In genomic region chr10:11173062-11173461, GRCh38 we compare ENCODE assay signal across 17 cellular contexts.
DNase-seq lines count a peak whose midpoint lies in the region; ATAC-seq and TF ChIP-seq lines count a peak whose summit lies in the region.
"Had no signal": no experiment of that assay in that cellular context is flagged by ENCODE, and none has a peak within 500 bp of the region (broad histone marks: within the 10 kb centered on the region; RNA-seq: fewer than 3 reads in every experiment).

No MANE protein-coding gene starts in this region.

- H3K27me3 Mint-ChIP-seq in activated CD8-positive, alpha-beta T cell treated with anti-CD3 and anti-CD28 coated beads for 36 hours: no peaks in the 10 kb centered on the region
- no peaks in the 10 kb centered on the region for H3K27me3 Mint-ChIP-seq in activated CD8-positive, alpha-beta T cell treated with anti-CD3 and anti-CD28 coated beads, Interleukin-2, amount 10 ng/mL, durations not matched to agents 7 days and 5 days (ENCODE audit: low read depth)
- H3K27me3 Mint-ChIP-seq: T-cell had no signal

- peaks cover 97% of the 10 kb centered on the region for H3F3A ChIP-seq in MM.1S (ENCODE audit: insufficient read depth, low read length)

- H3K27ac Mint-ChIP-seq in activated CD8-positive, alpha-beta T cell treated with anti-CD3 and anti-CD28 coated beads for 36 hours: no peak overlapping the region
- H3K27ac Mint-ChIP-seq in activated CD8-positive, alpha-beta T cell treated with anti-CD3 and anti-CD28 coated beads, Interleukin-2, amount 10 ng/mL, durations not matched to agents 7 days and 5 days: no peak overlapping the region

- no peaks in the 10 kb centered on the region for H3K9me2 ChIP-seq in MM.1S (replicated peaks; ENCODE audit: insufficient read depth, low read length)

- H3K27ac ChIP-seq in MM.1S (ENCODE audit: low read length) (peak overlapping the region; percentile 99), substantia nigra (ENCODE audit: low read depth, low read length, poor library complexity, severe bottlenecking) (peak overlapping the region; percentile 5), adrenal gland (peak overlapping the region in 1 of 5 donors; percentile 45)

- H3K27me3 ChIP-seq in MM.1S (replicated peaks; ENCODE audit: insufficient read depth, low read length) (no peaks in the 10 kb centered on the region), adrenal gland (no peaks in the 10 kb centered on the region)

- CTCF ChIA-PET in activated CD8-positive, alpha-beta T cell treated with anti-CD3 and anti-CD28 coated beads for 36 hours (lab: Charles Lee): interaction anchor here (0.6 to 3.2 kb wide), 6 partner anchors 9 to 165 kb away, joined by 3 to 11 read pairs (median 4); no protein-coding TSS in a partner anchor
- CTCF ChIA-PET in activated CD8-positive, alpha-beta T cell treated with anti-CD3 and anti-CD28 coated beads, Interleukin-2, amount 10 ng/mL, durations not matched to agents 7 days and 5 days (lab: Charles Lee): interaction anchor here (0.7 to 13.3 kb wide), 6 partner anchors 6 to 98 kb away, joined by 3 to 324 read pairs (median 10); no protein-coding TSS in a partner anchor

- H3K9me3 Mint-ChIP-seq in activated CD8-positive, alpha-beta T cell treated with anti-CD3 and anti-CD28 coated beads for 36 hours: no peaks in the 10 kb centered on the region
- no peaks in the 10 kb centered on the region for H3K9me3 Mint-ChIP-seq in activated CD8-positive, alpha-beta T cell treated with anti-CD3 and anti-CD28 coated beads, Interleukin-2, amount 10 ng/mL, durations not matched to agents 7 days and 5 days (ENCODE audit: insufficient read depth)
- H3K9me3 Mint-ChIP-seq: neural crest cell, T-cell had no signal

- no peak for TF ChIP-seq POLR2A in adrenal gland (IDR thresholded peaks at IDR 0.05)

- POLR2A ChIA-PET in activated CD8-positive, alpha-beta T cell treated with anti-CD3 and anti-CD28 coated beads for 36 hours (lab: Charles Lee): interaction anchor here (0.6 to 11.6 kb wide), 10 partner anchors 6 to 115 kb away, joined by 3 to 251 read pairs (median 3); no protein-coding TSS in a partner anchor
- POLR2A ChIA-PET in activated CD8-positive, alpha-beta T cell treated with anti-CD3 and anti-CD28 coated beads, Interleukin-2, amount 10 ng/mL, durations not matched to agents 7 days and 5 days (lab: Charles Lee): interaction anchor here (0.6 to 19.3 kb wide), 4 partner anchors 6 to 91 kb away, joined by 3 to 1291 read pairs (median 362); no protein-coding TSS in a partner anchor

- H3K4me3 ChIP-seq in MM.1S (ENCODE audit: low read length): peak overlapping the region; percentile 93
- no peak overlapping the region for H3K4me3 ChIP-seq in adrenal gland

- H3K4me3 Mint-ChIP-seq in activated CD8-positive, alpha-beta T cell treated with anti-CD3 and anti-CD28 coated beads for 36 hours: no peak overlapping the region
- no peak overlapping the region for H3K4me3 Mint-ChIP-seq in activated CD8-positive, alpha-beta T cell treated with anti-CD3 and anti-CD28 coated beads, Interleukin-2, amount 10 ng/mL, durations not matched to agents 7 days and 5 days
- H3K4me3 Mint-ChIP-seq: neural crest cell had no signal

- WGBS in adrenal gland, 4 donors: 76 to 100% (median 84%) methylated on average over 4 to 5 of the region's 5 CpGs

- peak overlapping the region; percentile 97 for H3K4me2 ChIP-seq in MM.1S (ENCODE audit: low read depth, low read length)

- no peaks in the 10 kb centered on the region for H4K20me1 ChIP-seq in MM.1S (ENCODE audit: insufficient read depth, low read length)

- peaks cover 54% of the 10 kb centered on the region for H3K4me1 Mint-ChIP-seq in activated CD8-positive, alpha-beta T cell treated with anti-CD3 and anti-CD28 coated beads for 36 hours (ENCODE audit: low read depth)
- H3K4me1 Mint-ChIP-seq in activated CD8-positive, alpha-beta T cell treated with anti-CD3 and anti-CD28 coated beads, Interleukin-2, amount 10 ng/mL, durations not matched to agents 7 days and 5 days (ENCODE audit: low read depth): peaks cover 58% of the 10 kb centered on the region
- H3K4me1 Mint-ChIP-seq: T-cell had no signal

- TF ChIP-seq CTCF in activated CD8-positive, alpha-beta T cell treated with anti-CD3 and anti-CD28 coated beads for 36 hours (IDR thresholded peaks at IDR 0.05): no peak
- TF ChIP-seq CTCF in MM.1S (IDR thresholded peaks at IDR 0.05; ENCODE audit: low read length): no peak
- no peak for TF ChIP-seq CTCF in adrenal gland (IDR thresholded peaks at IDR 0.05)

- H3K4me1 ChIP-seq in MM.1S (ENCODE audit: low read length): peaks cover 28% of the 10 kb centered on the region
- no peaks in the 10 kb centered on the region for H3K4me1 ChIP-seq in adrenal gland (replicated peaks in 1 of 2)
- H3K4me1 ChIP-seq: Caco-2 had no signal

- peaks cover 99% of the 10 kb centered on the region for H3K79me2 ChIP-seq in MM.1S (ENCODE audit: low read length)

- peaks cover 6% of the 10 kb centered on the region; the same call in 1 of the 2 replicates for H3K36me3 ChIP-seq in MM.1S (replicated peaks; ENCODE audit: insufficient read depth, low read length)
- H3K36me3 ChIP-seq in adrenal gland (replicated peaks in 1 of 2): no peaks in the 10 kb centered on the region

- H2AFZ ChIP-seq in MM.1S (ENCODE audit: low read length): no peak overlapping the region

- intact Hi-C loops in activated CD8-positive, alpha-beta T cell treated with anti-CD3 and anti-CD28 coated beads for 36 hours (cut with micrococcal nuclease): no loop called here
- intact Hi-C loops in adrenal gland (cut with DNase I): no loop called here

- ATAC-seq in activated CD8-positive, alpha-beta T cell treated with anti-CD3 and anti-CD28 coated beads for 36 hours: peak; percentile 2
- no peak for ATAC-seq in activated CD8-positive, alpha-beta T cell treated with anti-CD3 and anti-CD28 coated beads, Interleukin-2, amount 10 ng/mL, durations not matched to agents 7 days and 5 days
- ATAC-seq: left ventricle myocardium superior, T-cell had no signal

- no peaks in the 10 kb centered on the region for H3K9me3 ChIP-seq in MM.1S (replicated peaks; ENCODE audit: insufficient read depth, low read length)
- no peaks in the 10 kb centered on the region for H3K9me3 ChIP-seq in adrenal gland (replicated peaks in 1 of 3)
- H3K9me3 ChIP-seq: Caco-2 had no signal

- H3K36me3 Mint-ChIP-seq in activated CD8-positive, alpha-beta T cell treated with anti-CD3 and anti-CD28 coated beads for 36 hours (ENCODE audit: low read depth): peaks cover 55% of the 10 kb centered on the region
- H3K36me3 Mint-ChIP-seq in activated CD8-positive, alpha-beta T cell treated with anti-CD3 and anti-CD28 coated beads, Interleukin-2, amount 10 ng/mL, durations not matched to agents 7 days and 5 days (ENCODE audit: low read depth): peaks cover 57% of the 10 kb centered on the region

- peak overlapping the region; percentile 98 for H3K9ac ChIP-seq in MM.1S (ENCODE audit: low read length)

- no peak for DNase-seq in activated CD8-positive, alpha-beta T cell treated with anti-CD3 and anti-CD28 coated beads for 36 hours
- DNase-seq in activated CD8-positive, alpha-beta T cell treated with anti-CD3 and anti-CD28 coated beads, Interleukin-2, amount 10 ng/mL, durations not matched to agents 7 days and 5 days: no peak
- DNase-seq in MM.1S: peak; percentile 69
- DNase-seq in left kidney (ENCODE audit: low read depth, low spot score): peak; percentile 41
- DNase-seq in substantia nigra (lab: John Stamatoyannopoulos, UW): no peak
- no peak for DNase-seq in NCI-H2227 (lab: John Stamatoyannopoulos, UW; ENCODE audit: unreplicated experiment)
- no peak for DNase-seq in adrenal gland
- no peak for DNase-seq in NCI-H1417 treated with DMSO at 0.1 percent for 48 hours (lab: John Stamatoyannopoulos, UW)
- DNase-seq: Caco-2; GF-D8; GOT3; left ventricle myocardium superior; NCI-H1436; NCI-H526 treated with DMSO at 0.1 percent for 48 hours; stimulated activated CD4-positive, alpha-beta T cell treated with anti-CD3 and anti-CD28 coated beads, Interleukin-2, amount 100 ng/mL, for 48 hours; T-cell had no signal

Comparison
In these comparisons a context has a peak if more than half of its experiments do, and no peak if none do; other contexts are left out.
1. DNase-seq: peak in MM.1S (single experiment) and left kidney (single experiment); none in activated CD8-positive, alpha-beta T cell treated with anti-CD3 and anti-CD28 coated beads for 36 hours (single experiment), activated CD8-positive, alpha-beta T cell treated with anti-CD3 and anti-CD28 coated beads, Interleukin-2, amount 10 ng/mL, durations not matched to agents 7 days and 5 days (single experiment), substantia nigra (0 of 49), NCI-H2227 (single experiment), adrenal gland (0 of 7) and NCI-H1417 treated with DMSO at 0.1 percent for 48 hours (single experiment).